22 cellular contexts compared by ENCODE assay signal in genomic region chr19:48186015-48186414, GRCh38. TPM values are rescaled to one million over a fixed set of nuclear protein-coding genes. Genes with fewer than 3 reads are reported as not detected.
DNase-seq lines count a peak whose midpoint lies in the region; ATAC-seq, FAIRE-seq and TF ChIP-seq lines count a peak whose summit lies in the region.
"Had no signal": no experiment of that assay in that cellular context is flagged by ENCODE, and none has a peak within 500 bp of the region (broad histone marks: within the 10 kb centered on the region; RNA-seq: fewer than 3 reads in every experiment).

No MANE protein-coding gene starts in this region.

- no TSS peak for BruUV-seq in K562 (replicated peaks; lab: Mats Ljungman, UMichigan)

- TF ChIP-seq POLR2A in K562 (conservative IDR thresholded peaks at IDR 0.05), result no peak

- TF ChIP-seq EP300 in K562 (IDR thresholded peaks at IDR 0.05; ENCODE audit: low read length), result no peak

- peaks cover 46% of the 10 kb centered on the region for H3K4me1 ChIP-seq in DOHH2 (ENCODE audit: control insufficient read depth, low read length)
- H3K4me1 ChIP-seq in K562 (replicated peaks in 1 of 2; ENCODE audit: control insufficient read depth in 2 of 2, insufficient read depth in 2 of 2, low read length in 2 of 2), result peaks cover 10 to 11% of the 10 kb centered on the region in 2 experiments; a peak in 4 of 5 replicates
- H3K4me1 ChIP-seq in left lung, result no peaks in the 10 kb centered on the region
- H3K4me1 ChIP-seq in endodermal cell (ENCODE audit: control insufficient read depth, insufficient read depth, low read length), result no peaks in the 10 kb centered on the region
- H3K4me1 ChIP-seq: body of pancreas, SJCRH30, thyroid gland had no signal

- peaks cover 36% of the 10 kb centered on the region for H3K9me3 Mint-ChIP-seq in endodermal cell

- peaks cover 57% of the 10 kb centered on the region for H3K36me3 Mint-ChIP-seq in endodermal cell (ENCODE audit: low read depth)

- H3K4me3 ChIP-seq in DOHH2 (ENCODE audit: low read length), result peak overlapping the region; percentile 70
- no peak overlapping the region for H3K4me3 ChIP-seq in K562
- H3K4me3 ChIP-seq in left lung, result no peak overlapping the region
- no peak overlapping the region for H3K4me3 ChIP-seq in endodermal cell (ENCODE audit: low read length)
- no peak overlapping the region for H3K4me3 ChIP-seq in foreskin fibroblast (ENCODE audit: low read depth in 1 of 2, low read length in 2 of 2)
- H3K4me3 ChIP-seq: body of pancreas, coronary artery, PC-9, SJCRH30, thyroid gland had no signal

- no peaks in the 10 kb centered on the region for H3K9me1 ChIP-seq in K562 (ENCODE audit: control insufficient read depth, insufficient read depth, low read length)

- H3K27me3 Mint-ChIP-seq in endodermal cell (ENCODE audit: insufficient read depth), result no peaks in the 10 kb centered on the region
- H3K27me3 Mint-ChIP-seq: activated naive CD8-positive, alpha-beta T cell treated with anti-CD3 and anti-CD28 coated beads, Interleukin-2, amount 10 ng/mL, durations not matched to agents 7 days and 5 days had no signal

- H3K27me3 ChIP-seq in DOHH2 (ENCODE audit: control insufficient read depth, low read length) (no peaks in the 10 kb centered on the region), K562 (ENCODE audit: control insufficient read depth in 2 of 2, insufficient read depth in 2 of 2, low read length in 2 of 2) (no peaks in the 10 kb centered on the region), left lung (no peaks in the 10 kb centered on the region), endodermal cell (ENCODE audit: control insufficient read depth, insufficient read depth, low read length, poor library complexity, severe bottlenecking) (no peaks in the 10 kb centered on the region)
- H3K27me3 ChIP-seq: body of pancreas, SJCRH30, thyroid gland had no signal

- H4K20me1 ChIP-seq in DOHH2 (ENCODE audit: control insufficient read depth, insufficient read depth, low read depth, low read length) (no peaks in the 10 kb centered on the region), K562 (replicated peaks; ENCODE audit: control insufficient read depth, insufficient read depth, low read length) (0 out of 2 replicates have a peak, but pooled peaks cover 2% of the 10 kb centered on the region)

- intact Hi-C loops in K562 (cut with micrococcal nuclease), result no loop called here
- intact Hi-C loops in left lung (cut with DNase I), result no loop called here

- H3K4me2 ChIP-seq in DOHH2 (ENCODE audit: low read length) (peak overlapping the region; percentile 82), K562 (ENCODE audit: insufficient read depth, low read length) (no peak overlapping the region)
- H3K4me2 ChIP-seq: KMS-11, PC-9 had no signal

- no peaks in the 10 kb centered on the region for H3K9me2 ChIP-seq in DOHH2 (replicated peaks; ENCODE audit: control insufficient read depth, low read length)

- POLR2A ChIA-PET in K562 (lab: Yijun Ruan, JAX), result interaction anchor here (0.6 to 1.6 kb wide), 3 partner anchors 13 to 19 kb away, joined by 3 to 5 read pairs (median 4); no protein-coding TSS in a partner anchor

- H3K27ac ChIP-seq in DOHH2 (ENCODE audit: low read depth, low read length) (peak overlapping the region; percentile 92), K562 (ENCODE audit: extremely low read depth, low read depth, low read length) (no peak overlapping the region), left lung (no peak overlapping the region), endodermal cell (ENCODE audit: low read depth, low read length) (no peak overlapping the region)
- H3K27ac ChIP-seq: body of pancreas, coronary artery, epithelial cell of prostate, KMS-11, PC-9, SJCRH30, thyroid gland had no signal

- H2AFZ ChIP-seq in K562 (ENCODE audit: low read depth, low read length), result no peak overlapping the region
- H2AFZ ChIP-seq: PC-9 had no signal

- FAIRE-seq in K562 (lab: Jason Lieb, UNC), result no peak
- FAIRE-seq: frontal cortex had no signal

- WGBS in K562 (ENCODE audit: insufficient coverage, low coverage, missing lambda C conversion rate), result 72% methylated on average over 5 of the region's 5 CpGs
- 93 to 100% methylated on average over 2 to 5 of the region's 5 CpGs for WGBS in endodermal cell (ENCODE audit: insufficient coverage in 1 of 2, insufficient read length in 1 of 2), 2 experiments

- H3K9ac ChIP-seq in K562 (ENCODE audit: insufficient read depth in 1 of 2, low read depth in 2 of 2, low read length in 2 of 2) (no peak overlapping the region), endodermal cell (ENCODE audit: extremely low read depth, low read length, poor library complexity, severe bottlenecking) (no peak overlapping the region)
- H3K9ac ChIP-seq: KMS-11 had no signal

- CTCF ChIA-PET in K562 (lab: Yijun Ruan, JAX; ENCODE audit: low intra/inter-chr PET ratio), result no interaction called here

- no peak for TF ChIP-seq CTCF in DOHH2 (IDR thresholded peaks at IDR 0.05; ENCODE audit: low read depth, low read length, poor library complexity, severe bottlenecking)
- TF ChIP-seq CTCF in K562 (IDR thresholded peaks at IDR 0.05 in 2 of 3, conservative IDR thresholded peaks at IDR 0.05 in 1 of 3; ENCODE audit: insufficient read depth in 2 of 3, low read depth in 1 of 3, low read length in 3 of 3), result no peak
- TF ChIP-seq CTCF in left lung (IDR thresholded peaks at IDR 0.05), result no peak
- no peak for TF ChIP-seq CTCF in endodermal cell (conservative IDR thresholded peaks at IDR 0.05)
- no peak for TF ChIP-seq CTCF in foreskin fibroblast (IDR thresholded peaks at IDR 0.05; ENCODE audit: low read depth, low read length)

- no peak overlapping the region for H3K27ac Mint-ChIP-seq in endodermal cell

- no peak overlapping the region for H3K4me3 Mint-ChIP-seq in endodermal cell
- H3K4me3 Mint-ChIP-seq: activated naive CD8-positive, alpha-beta T cell treated with anti-CD3 and anti-CD28 coated beads, Interleukin-2, amount 10 ng/mL, durations not matched to agents 7 days and 5 days had no signal

- peak; percentile 25 for ATAC-seq in GM21423 (IDR thresholded peaks at IDR 0.05; ENCODE audit: unreplicated experiment)
- peak; percentile 47 for ATAC-seq in HG03354 (IDR thresholded peaks at IDR 0.05; ENCODE audit: poor library complexity, severe bottlenecking, unreplicated experiment)
- ATAC-seq in K562, result no peak; the same call in 1 of the 3 replicates
- no peak for ATAC-seq in left lobe of liver
- no peak for ATAC-seq in left lung
- ATAC-seq: activated CD4-positive, CD25-positive, alpha-beta regulatory T cell treated with anti-CD3 and anti-CD28 coated beads, Interleukin-2, amount 50 U/mL, for 24 hours; body of pancreas; left colon had no signal

- H3F3A ChIP-seq in DOHH2 (ENCODE audit: control insufficient read depth, insufficient read depth), result peaks cover 21% of the 10 kb centered on the region

- no peaks in the 10 kb centered on the region for H3K4me1 Mint-ChIP-seq in endodermal cell

- DNase-seq in K562 (ENCODE audit: extremely low read depth in 1 of 4, low spot score in 3 of 4) (no peak), left lobe of liver (ENCODE audit: low spot score) (no peak), left lung (no peak), endodermal cell (no peak), foreskin fibroblast (no peak)
- DNase-seq: activated naive CD8-positive, alpha-beta T cell treated with anti-CD3 and anti-CD28 coated beads, Interleukin-2, amount 10 ng/mL, durations not matched to agents 7 days and 5 days; body of pancreas; left colon; NCI-H1092; NCI-H2081 treated with DMSO at 0.1 percent for 48 hours; PC-9; SJCRH30; T-helper 2 cell; thyroid gland had no signal

- in situ Hi-C loops in K562 (cut with MboI), result no loop called here

- H3K79me2 ChIP-seq in DOHH2 (ENCODE audit: control insufficient read depth, low read length) (no peaks in the 10 kb centered on the region), K562 (ENCODE audit: control insufficient read depth, insufficient read depth, low read length) (no peaks in the 10 kb centered on the region)

- no peak for TF ChIP-seq RAD21 in K562 (CRISPR knock-in tag; conservative IDR thresholded peaks at IDR 0.05 in 1 of 2, IDR thresholded peaks at IDR 0.05 in 1 of 2)

- H3K9me3 ChIP-seq in DOHH2 (ENCODE audit: control insufficient read depth, insufficient read depth, low read length) (peaks cover 4% of the 10 kb centered on the region; the same call in 1 of the 2 replicates), K562 (replicated peaks; ENCODE audit: control insufficient read depth, insufficient read depth, low read depth, low read length) (no peaks in the 10 kb centered on the region; the same call in 1 of the 2 replicates), left lung (peaks cover 0 to 15% of the 10 kb centered on the region in 2 donors), endodermal cell (ENCODE audit: control insufficient read depth, low read length) (peaks cover 29% of the 10 kb centered on the region)
- H3K9me3 ChIP-seq: body of pancreas, thyroid gland had no signal

- peaks cover 44% of the 10 kb centered on the region for H3K36me3 ChIP-seq in DOHH2 (ENCODE audit: control insufficient read depth, low read length)
- no peaks in the 10 kb centered on the region for H3K36me3 ChIP-seq in K562 (ENCODE audit: control insufficient read depth, insufficient read depth, low read length)
- peaks cover 0 to 33% of the 10 kb centered on the region in 2 donors for H3K36me3 ChIP-seq in left lung
- peaks cover 5% of the 10 kb centered on the region for H3K36me3 ChIP-seq in endodermal cell (ENCODE audit: control insufficient read depth, insufficient read depth, low read length)
- H3K36me3 ChIP-seq: SJCRH30, thyroid gland had no signal

RNA-seq across cellular contexts. Expression of gene ZSWIM9, which starts 15.5 kb away (rescaled TPM):
- 0.35 and 0.74 TPM in 2 replicates for total RNA-seq in K562 (2011; cell fraction: chromatin; rRNA removed; ENCODE audit: low replicate concordance)
- total RNA-seq in K562 (2011; cell fraction: nucleolus; rRNA removed), result 0.53 and 1.0 TPM in 2 replicates
- 0.29 and 1.9 TPM in 2 replicates for total RNA-seq in K562 (2011; cell fraction: nucleoplasm; rRNA removed)
- total RNA-seq in K562 (2014; rRNA removed), result 0.50 and 0.73 TPM in 2 replicates
- total RNA-seq in K562 (2014; rRNA removed; fragmentation: Illumina TruSeq; extraction: Trizol), result 0.11 and 0.13 TPM in 2 replicates
- total RNA-seq in K562 (2015; rRNA removed; fragmentation: Illumina TruSeq; extraction: Trizol), result 0.11 and 0.36 TPM in 2 replicates
- 1.4 TPM in 2 replicates for total RNA-seq in K562 (2021)
- polyA plus RNA-seq in K562 (2011; rRNA removed), result 0.06 and 0.09 TPM in 2 replicates
- polyA plus RNA-seq in K562 (2011; cell fraction: cytosol; rRNA removed), result 0.21 and 0.57 TPM in 2 replicates
- 0.15 and 0.51 TPM in 2 replicates for polyA plus RNA-seq in K562 (2011; cell fraction: nucleus; rRNA removed)
- polyA plus RNA-seq in K562 (2012), result 1.8 and 2.8 TPM in 2 replicates
- 0.33 and 0.58 TPM in 2 replicates for polyA plus RNA-seq in K562 (2014; fragmentation: Illumina TruSeq; extraction: Trizol)
- polyA plus RNA-seq in K562 (2014; fragmentation: Nextera tagmentation; extraction: Ambion mirVana), result under 1 TPM in 1 of 2 experiments, not detected in 1; 0.04 TPM
- polyA plus RNA-seq in K562 (2014; rRNA removed), result 0.82 and 0.94 TPM in 2 replicates
- polyA minus RNA-seq in K562 (2011; rRNA and poly(A)+ RNA removed), result 0.09 and 0.11 TPM in 2 replicates
- 0.73 and 1.7 TPM in 2 replicates for polyA minus RNA-seq in K562 (2011; cell fraction: cytosol; rRNA and poly(A)+ RNA removed)
- polyA minus RNA-seq in K562 (2011; cell fraction: nucleus; rRNA and poly(A)+ RNA removed), result 0.40 and 0.44 TPM in 2 replicates
- total RNA-seq in left lobe of liver, result 3.2 TPM
- 1 to 10 TPM; 6.5 to 6.6 TPM for total RNA-seq in left lung
- total RNA-seq in endodermal cell, result 10 to 100 TPM in 1 of 2 donors, 1 to 10 TPM in 1; 9.9 to 13.0 TPM
- polyA plus RNA-seq in endodermal cell (2013, experiment 1 of 2), result 6.1 TPM
- polyA plus RNA-seq in endodermal cell (2013, experiment 2 of 2), result 5.6 TPM

RNA-seq across cellular contexts. Expression of gene LIG1, which starts 15.9 kb away (rescaled TPM):
- 141 and 259 TPM in 2 replicates for total RNA-seq in K562 (2011; cell fraction: chromatin; rRNA removed; ENCODE audit: low replicate concordance)
- total RNA-seq in K562 (2011; cell fraction: nucleolus; rRNA removed), result 126 and 137 TPM in 2 replicates
- total RNA-seq in K562 (2011; cell fraction: nucleoplasm; rRNA removed), result 101 and 111 TPM in 2 replicates
- total RNA-seq in K562 (2014; rRNA removed) (111 and 114 TPM in 2 replicates), K562 (2014; rRNA removed; fragmentation: Illumina TruSeq; extraction: Trizol) (50.7 and 65.3 TPM in 2 replicates), K562 (2015; rRNA removed; fragmentation: Illumina TruSeq; extraction: Trizol) (70.4 and 75.5 TPM in 2 replicates), K562 (2021) (83.0 and 87.6 TPM in 2 replicates), left lobe of liver (9.8 TPM), left lung (10 to 100 TPM; 26.7 to 27.4 TPM), endodermal cell (100 to 1,000 TPM in 1 of 2 donors, 10 to 100 TPM in 1; 91.6 to 117 TPM)
- polyA plus RNA-seq in K562 (2011; rRNA removed) (49.9 and 74.6 TPM in 2 replicates), K562 (2014; fragmentation: Illumina TruSeq; extraction: Trizol) (71.1 and 75.8 TPM in 2 replicates), K562 (2014; fragmentation: Nextera tagmentation; extraction: Ambion mirVana) (10 to 100 TPM in 1 of 2 experiments, 1 to 10 TPM in 1; 9.6 to 11.0 TPM), K562 (2014; rRNA removed) (82.1 and 101 TPM in 2 replicates)
- polyA plus RNA-seq in K562 (2011; cell fraction: cytosol; rRNA removed), result 47.6 and 48.1 TPM in 2 replicates
- 197 and 264 TPM in 2 replicates for polyA plus RNA-seq in K562 (2011; cell fraction: nucleus; rRNA removed)
- 97.1 and 97.7 TPM in 2 replicates for polyA plus RNA-seq in K562 (2012)
- polyA minus RNA-seq in K562 (2011; rRNA and poly(A)+ RNA removed), result 59.9 and 62.9 TPM in 2 replicates
- 33.3 and 44.0 TPM in 2 replicates for polyA minus RNA-seq in K562 (2011; cell fraction: cytosol; rRNA and poly(A)+ RNA removed)
- 75.4 and 82.3 TPM in 2 replicates for polyA minus RNA-seq in K562 (2011; cell fraction: nucleus; rRNA and poly(A)+ RNA removed)
- 74.1 TPM for polyA plus RNA-seq in endodermal cell (2013, experiment 1 of 2)
- 65.3 TPM for polyA plus RNA-seq in endodermal cell (2013, experiment 2 of 2)

Comparison
In these comparisons a context has a peak if more than half of its experiments do, and no peak if none do; other contexts are left out.
1. ATAC-seq: peak in GM21423 (single experiment) and HG03354 (single experiment); none in K562 (single experiment), left lobe of liver (single experiment) and left lung (single experiment).